ENCODE assay signal across 1 cellular context in the genomic region with DNA sequence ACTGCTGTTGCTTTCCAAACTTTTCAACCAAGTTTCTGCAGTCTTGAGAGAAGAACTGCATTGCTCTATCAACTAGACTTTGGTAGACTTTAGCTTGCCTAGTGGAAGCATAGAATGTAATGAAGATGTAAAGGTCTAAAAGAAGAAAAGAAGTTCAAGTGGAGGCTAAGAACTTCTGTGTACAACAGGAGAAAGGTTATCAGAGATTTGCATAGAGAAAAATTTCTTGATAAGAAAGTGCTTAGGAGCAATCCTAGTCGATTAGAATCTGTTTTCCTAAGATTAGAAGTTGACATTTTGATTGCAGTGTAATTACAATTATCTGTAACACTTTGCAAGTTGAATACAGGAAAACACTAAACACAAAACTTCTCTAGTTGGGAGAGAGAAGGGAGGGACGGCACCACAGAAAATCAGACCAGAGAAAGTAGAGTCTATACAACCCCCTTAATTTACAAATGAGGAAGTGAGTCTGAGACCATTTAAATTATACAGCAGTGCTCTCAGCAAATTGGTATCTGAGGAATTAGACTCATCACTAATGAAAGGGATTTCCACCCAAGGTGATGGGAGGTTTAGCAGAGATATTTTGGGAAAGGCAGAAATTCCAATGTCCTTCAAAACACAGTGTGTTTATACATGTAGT.
TF ChIP-seq lines count a peak whose summit lies in the region.

No MANE protein-coding gene starts in this region.

TF ChIP-seq in GM23338, 12 proteins besides CTCF, POLR2A, EP300 and RAD21 (continued from another document):
- TF ChIP-seq, protein P1, sequence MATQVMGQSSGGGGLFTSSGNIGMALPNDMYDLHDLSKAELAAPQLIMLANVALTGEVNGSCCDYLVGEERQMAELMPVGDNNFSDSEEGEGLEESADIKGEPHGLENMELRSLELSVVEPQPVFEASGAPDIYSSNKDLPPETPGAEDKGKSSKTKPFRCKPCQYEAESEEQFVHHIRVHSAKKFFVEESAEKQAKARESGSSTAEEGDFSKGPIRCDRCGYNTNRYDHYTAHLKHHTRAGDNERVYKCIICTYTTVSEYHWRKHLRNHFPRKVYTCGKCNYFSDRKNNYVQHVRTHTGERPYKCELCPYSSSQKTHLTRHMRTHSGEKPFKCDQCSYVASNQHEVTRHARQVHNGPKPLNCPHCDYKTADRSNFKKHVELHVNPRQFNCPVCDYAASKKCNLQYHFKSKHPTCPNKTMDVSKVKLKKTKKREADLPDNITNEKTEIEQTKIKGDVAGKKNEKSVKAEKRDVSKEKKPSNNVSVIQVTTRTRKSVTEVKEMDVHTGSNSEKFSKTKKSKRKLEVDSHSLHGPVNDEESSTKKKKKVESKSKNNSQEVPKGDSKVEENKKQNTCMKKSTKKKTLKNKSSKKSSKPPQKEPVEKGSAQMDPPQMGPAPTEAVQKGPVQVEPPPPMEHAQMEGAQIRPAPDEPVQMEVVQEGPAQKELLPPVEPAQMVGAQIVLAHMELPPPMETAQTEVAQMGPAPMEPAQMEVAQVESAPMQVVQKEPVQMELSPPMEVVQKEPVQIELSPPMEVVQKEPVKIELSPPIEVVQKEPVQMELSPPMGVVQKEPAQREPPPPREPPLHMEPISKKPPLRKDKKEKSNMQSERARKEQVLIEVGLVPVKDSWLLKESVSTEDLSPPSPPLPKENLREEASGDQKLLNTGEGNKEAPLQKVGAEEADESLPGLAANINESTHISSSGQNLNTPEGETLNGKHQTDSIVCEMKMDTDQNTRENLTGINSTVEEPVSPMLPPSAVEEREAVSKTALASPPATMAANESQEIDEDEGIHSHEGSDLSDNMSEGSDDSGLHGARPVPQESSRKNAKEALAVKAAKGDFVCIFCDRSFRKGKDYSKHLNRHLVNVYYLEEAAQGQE (IDR thresholded peaks at IDR 0.05; ENCODE audit: unreplicated experiment), result no peak
- TF ChIP-seq EZH2phosphoT487 (IDR thresholded peaks at IDR 0.05; ENCODE audit: unreplicated experiment) (no peak), CREB1 (CRISPR knock-in tag; IDR thresholded peaks at IDR 0.05; ENCODE audit: low read depth) (no peak), JUNB (IDR thresholded peaks at IDR 0.05; ENCODE audit: unreplicated experiment) (no peak), NANOG (IDR thresholded peaks at IDR 0.05; ENCODE audit: borderline replicate concordance) (no peak), EZH2 (IDR thresholded peaks at IDR 0.05; ENCODE audit: low read depth, unreplicated experiment) (no peak)
- TF ChIP-seq, protein P2, sequence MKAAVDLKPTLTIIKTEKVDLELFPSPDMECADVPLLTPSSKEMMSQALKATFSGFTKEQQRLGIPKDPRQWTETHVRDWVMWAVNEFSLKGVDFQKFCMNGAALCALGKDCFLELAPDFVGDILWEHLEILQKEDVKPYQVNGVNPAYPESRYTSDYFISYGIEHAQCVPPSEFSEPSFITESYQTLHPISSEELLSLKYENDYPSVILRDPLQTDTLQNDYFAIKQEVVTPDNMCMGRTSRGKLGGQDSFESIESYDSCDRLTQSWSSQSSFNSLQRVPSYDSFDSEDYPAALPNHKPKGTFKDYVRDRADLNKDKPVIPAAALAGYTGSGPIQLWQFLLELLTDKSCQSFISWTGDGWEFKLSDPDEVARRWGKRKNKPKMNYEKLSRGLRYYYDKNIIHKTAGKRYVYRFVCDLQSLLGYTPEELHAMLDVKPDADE (IDR thresholded peaks at IDR 0.05), result no peak
- TF ChIP-seq, protein P3, sequence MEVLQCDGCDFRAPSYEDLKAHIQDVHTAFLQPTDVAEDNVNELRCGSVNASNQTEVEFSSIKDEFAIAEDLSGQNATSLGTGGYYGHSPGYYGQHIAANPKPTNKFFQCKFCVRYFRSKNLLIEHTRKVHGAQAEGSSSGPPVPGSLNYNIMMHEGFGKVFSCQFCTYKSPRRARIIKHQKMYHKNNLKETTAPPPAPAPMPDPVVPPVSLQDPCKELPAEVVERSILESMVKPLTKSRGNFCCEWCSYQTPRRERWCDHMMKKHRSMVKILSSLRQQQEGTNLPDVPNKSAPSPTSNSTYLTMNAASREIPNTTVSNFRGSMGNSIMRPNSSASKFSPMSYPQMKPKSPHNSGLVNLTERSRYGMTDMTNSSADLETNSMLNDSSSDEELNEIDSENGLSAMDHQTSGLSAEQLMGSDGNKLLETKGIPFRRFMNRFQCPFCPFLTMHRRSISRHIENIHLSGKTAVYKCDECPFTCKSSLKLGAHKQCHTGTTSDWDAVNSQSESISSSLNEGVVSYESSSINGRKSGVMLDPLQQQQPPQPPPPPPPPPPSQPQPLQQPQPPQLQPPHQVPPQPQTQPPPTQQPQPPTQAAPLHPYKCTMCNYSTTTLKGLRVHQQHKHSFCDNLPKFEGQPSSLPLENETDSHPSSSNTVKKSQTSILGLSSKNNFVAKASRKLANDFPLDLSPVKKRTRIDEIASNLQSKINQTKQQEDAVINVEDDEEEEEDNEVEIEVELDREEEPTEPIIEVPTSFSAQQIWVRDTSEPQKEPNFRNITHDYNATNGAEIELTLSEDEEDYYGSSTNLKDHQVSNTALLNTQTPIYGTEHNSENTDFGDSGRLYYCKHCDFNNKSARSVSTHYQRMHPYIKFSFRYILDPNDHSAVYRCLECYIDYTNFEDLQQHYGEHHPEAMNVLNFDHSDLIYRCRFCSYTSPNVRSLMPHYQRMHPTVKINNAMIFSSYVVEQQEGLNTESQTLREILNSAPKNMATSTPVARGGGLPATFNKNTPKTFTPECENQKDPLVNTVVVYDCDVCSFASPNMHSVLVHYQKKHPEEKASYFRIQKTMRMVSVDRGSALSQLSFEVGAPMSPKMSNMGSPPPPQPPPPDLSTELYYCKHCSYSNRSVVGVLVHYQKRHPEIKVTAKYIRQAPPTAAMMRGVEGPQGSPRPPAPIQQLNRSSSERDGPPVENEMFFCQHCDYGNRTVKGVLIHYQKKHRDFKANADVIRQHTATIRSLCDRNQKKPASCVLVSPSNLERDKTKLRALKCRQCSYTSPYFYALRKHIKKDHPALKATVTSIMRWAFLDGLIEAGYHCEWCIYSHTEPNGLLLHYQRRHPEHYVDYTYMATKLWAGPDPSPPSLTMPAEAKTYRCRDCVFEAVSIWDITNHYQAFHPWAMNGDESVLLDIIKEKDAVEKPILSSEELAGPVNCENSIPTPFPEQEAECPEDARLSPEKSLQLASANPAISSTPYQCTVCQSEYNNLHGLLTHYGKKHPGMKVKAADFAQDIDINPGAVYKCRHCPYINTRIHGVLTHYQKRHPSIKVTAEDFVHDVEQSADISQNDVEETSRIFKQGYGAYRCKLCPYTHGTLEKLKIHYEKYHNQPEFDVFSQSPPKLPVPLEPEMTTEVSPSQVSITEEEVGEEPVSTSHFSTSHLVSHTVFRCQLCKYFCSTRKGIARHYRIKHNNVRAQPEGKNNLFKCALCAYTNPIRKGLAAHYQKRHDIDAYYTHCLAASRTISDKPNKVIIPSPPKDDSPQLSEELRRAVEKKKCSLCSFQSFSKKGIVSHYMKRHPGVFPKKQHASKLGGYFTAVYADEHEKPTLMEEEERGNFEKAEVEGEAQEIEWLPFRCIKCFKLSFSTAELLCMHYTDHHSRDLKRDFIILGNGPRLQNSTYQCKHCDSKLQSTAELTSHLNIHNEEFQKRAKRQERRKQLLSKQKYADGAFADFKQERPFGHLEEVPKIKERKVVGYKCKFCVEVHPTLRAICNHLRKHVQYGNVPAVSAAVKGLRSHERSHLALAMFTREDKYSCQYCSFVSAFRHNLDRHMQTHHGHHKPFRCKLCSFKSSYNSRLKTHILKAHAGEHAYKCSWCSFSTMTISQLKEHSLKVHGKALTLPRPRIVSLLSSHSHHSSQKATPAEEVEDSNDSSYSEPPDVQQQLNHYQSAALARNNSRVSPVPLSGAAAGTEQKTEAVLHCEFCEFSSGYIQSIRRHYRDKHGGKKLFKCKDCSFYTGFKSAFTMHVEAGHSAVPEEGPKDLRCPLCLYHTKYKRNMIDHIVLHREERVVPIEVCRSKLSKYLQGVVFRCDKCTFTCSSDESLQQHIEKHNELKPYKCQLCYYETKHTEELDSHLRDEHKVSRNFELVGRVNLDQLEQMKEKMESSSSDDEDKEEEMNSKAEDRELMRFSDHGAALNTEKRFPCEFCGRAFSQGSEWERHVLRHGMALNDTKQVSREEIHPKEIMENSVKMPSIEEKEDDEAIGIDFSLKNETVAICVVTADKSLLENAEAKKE (CRISPR knock-in tag; IDR thresholded peaks at IDR 0.05), result no peak
